ENCODE assay signal across 1 cellular context in the genomic region with DNA sequence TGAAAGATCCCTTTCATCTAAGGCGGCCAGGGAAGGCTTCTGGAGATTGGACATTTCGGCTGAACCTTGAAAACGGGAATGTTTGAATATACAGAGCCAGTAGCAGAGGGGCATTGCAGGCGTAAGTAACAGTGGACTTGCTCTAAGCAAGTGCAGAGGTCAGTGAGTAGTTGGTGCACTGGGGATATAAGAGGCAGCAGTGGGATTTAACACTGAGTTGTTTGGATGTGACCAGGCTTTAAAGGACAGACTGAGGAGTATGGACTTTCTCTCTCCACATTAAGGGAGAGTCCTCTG.
TF ChIP-seq lines count a peak whose summit lies in the region.

No MANE protein-coding gene starts in this region.

TF ChIP-seq in A549, 52 proteins besides CTCF, POLR2A, EP300 and RAD21 (continued from another document):
- TF ChIP-seq, protein P1, sequence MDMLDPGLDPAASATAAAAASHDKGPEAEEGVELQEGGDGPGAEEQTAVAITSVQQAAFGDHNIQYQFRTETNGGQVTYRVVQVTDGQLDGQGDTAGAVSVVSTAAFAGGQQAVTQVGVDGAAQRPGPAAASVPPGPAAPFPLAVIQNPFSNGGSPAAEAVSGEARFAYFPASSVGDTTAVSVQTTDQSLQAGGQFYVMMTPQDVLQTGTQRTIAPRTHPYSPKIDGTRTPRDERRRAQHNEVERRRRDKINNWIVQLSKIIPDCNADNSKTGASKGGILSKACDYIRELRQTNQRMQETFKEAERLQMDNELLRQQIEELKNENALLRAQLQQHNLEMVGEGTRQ (IDR thresholded peaks at IDR 0.05) = no peak
- TF ChIP-seq RNF2 (IDR thresholded peaks at IDR 0.05; ENCODE audit: borderline replicate concordance, low read depth) (no peak), TFCP2L1 (CRISPR knock-in tag; IDR thresholded peaks at IDR 0.05) (no peak), NFE2L2 (conservative IDR thresholded peaks at IDR 0.05; ENCODE audit: low read length) (no peak), MYC (IDR thresholded peaks at IDR 0.05; ENCODE audit: borderline replicate concordance, low read length) (no peak), KDM5A (IDR thresholded peaks at IDR 0.05) (no peak), HOXB5 (CRISPR knock-in tag; IDR thresholded peaks at IDR 0.05) (no peak)
